In genomic region chr12:104276192-104277131, GRCh38 we compare ENCODE assay signal across 8 cellular contexts. TPM values are rescaled to one million over a fixed set of nuclear protein-coding genes. Genes with fewer than 3 reads are reported as not detected.
A peak's percentile ranks its signal among the peaks of the same experiment; 100 is the strongest.
DNase-seq lines count a peak whose midpoint lies in the region; ATAC-seq and TF ChIP-seq lines count a peak whose summit lies in the region.

No MANE protein-coding gene starts in this region.

- POLR2A ChIA-PET in OCI-LY7 (lab: Charles Lee) = interaction anchor here (0.6 to 5.1 kb wide), 10 partner anchors 10 to 812 kb away, joined by 3 to 72 read pairs (median 4); partner anchors contain the start of gene EID3

- H3K27ac Mint-ChIP-seq in activated naive CD4-positive, alpha-beta T cell treated with anti-CD3 and anti-CD28 coated beads, Interleukin-2, amount 50 U/mL, for 24 hours = peak overlapping the region; percentile 0

- TF ChIP-seq CTCF in OCI-LY7 (conservative IDR thresholded peaks at IDR 0.05; ENCODE audit: low read length) = no peak

- no peaks in the 10 kb centered on the region for H4K20me1 ChIP-seq in OCI-LY7 (ENCODE audit: insufficient read depth, low read length)

- peak overlapping the region; percentile 91 for H3K4me2 ChIP-seq in OCI-LY7 (ENCODE audit: low read length)

- no peaks in the 10 kb centered on the region for H3K27me3 Mint-ChIP-seq in activated naive CD4-positive, alpha-beta T cell treated with anti-CD3 and anti-CD28 coated beads, Interleukin-2, amount 50 U/mL, for 24 hours

- H3K9me2 ChIP-seq in OCI-LY7 (ENCODE audit: insufficient read depth, low read length) = no peaks in the 10 kb centered on the region

- in situ Hi-C loops in KBM-7 (cut with MboI; ENCODE audit: low pct_unique_long_range_greater_than_20kb, low sequenced_read_pairs) = no loop called here

- H2AFZ ChIP-seq in OCI-LY7 (ENCODE audit: low read length) = peak overlapping the region; percentile 97

- no peaks in the 10 kb centered on the region for H3K9me3 Mint-ChIP-seq in activated naive CD4-positive, alpha-beta T cell treated with anti-CD3 and anti-CD28 coated beads, Interleukin-2, amount 50 U/mL, for 24 hours

- no peaks in the 10 kb centered on the region for H3K36me3 ChIP-seq in OCI-LY7 (ENCODE audit: insufficient read depth, low read length)

- peak overlapping the region; percentile 59 for H3K27ac ChIP-seq in OCI-LY7 (ENCODE audit: low read depth, low read length, poor library complexity, severe bottlenecking)

- CTCF ChIA-PET in OCI-LY7 (lab: Charles Lee; ENCODE audit: unreplicated experiment) = interaction anchor here (0.9 to 1.4 kb wide), 3 partner anchors 8 to 13 kb away, joined by 3 to 7 read pairs (median 4); no protein-coding TSS in a partner anchor

- BruUV-seq in OCI-LY7 (replicated peaks; lab: Mats Ljungman, UMichigan) = no TSS peak

- DNase-seq in activated naive CD4-positive, alpha-beta T cell treated with anti-CD3 and anti-CD28 coated beads, Interleukin-2, amount 50 U/mL, for 16 hours = no peak
- DNase-seq in OCI-LY7 (ENCODE audit: low spot score) (peak; percentile 65), left ventricle myocardium superior (no peak), activated gamma-delta T cell treated with Interleukin-2 at 50 U/mL for 16 hours (no peak), KBM-7 (no peak)

- peak overlapping the region; percentile 62 for H3K4me3 ChIP-seq in OCI-LY7 (ENCODE audit: low read depth, low read length, poor library complexity, severe bottlenecking)

- peak; percentile 66 for ATAC-seq in HG03442 (IDR thresholded peaks at IDR 0.05; ENCODE audit: unreplicated experiment)
- ATAC-seq in left ventricle myocardium superior = peak; percentile 61
- no peak for ATAC-seq in HG03457 (IDR thresholded peaks at IDR 0.05; ENCODE audit: unreplicated experiment)

- no peaks in the 10 kb centered on the region for H3K9me3 ChIP-seq in OCI-LY7 (ENCODE audit: low read length)

- no peaks in the 10 kb centered on the region for H3K79me2 ChIP-seq in OCI-LY7 (ENCODE audit: insufficient read depth, low read depth, low read length)

- peaks cover 23% of the 10 kb centered on the region for H3K4me1 Mint-ChIP-seq in activated naive CD4-positive, alpha-beta T cell treated with anti-CD3 and anti-CD28 coated beads, Interleukin-2, amount 50 U/mL, for 24 hours

- peaks cover 18% of the 10 kb centered on the region for H3K4me1 ChIP-seq in OCI-LY7 (ENCODE audit: insufficient read depth, low read length, poor library complexity, severe bottlenecking)

- intact Hi-C loops in OCI-LY7 (cut with micrococcal nuclease; ENCODE audit: unreplicated experiment) = no loop called here
- intact Hi-C loops in left ventricle myocardium superior (cut with micrococcal nuclease) = no loop called here

- no peak overlapping the region for H3K4me3 Mint-ChIP-seq in activated naive CD4-positive, alpha-beta T cell treated with anti-CD3 and anti-CD28 coated beads, Interleukin-2, amount 50 U/mL, for 24 hours

- H3K36me3 Mint-ChIP-seq in activated naive CD4-positive, alpha-beta T cell treated with anti-CD3 and anti-CD28 coated beads, Interleukin-2, amount 50 U/mL, for 24 hours = peaks cover 3% of the 10 kb centered on the region

RNA-seq across cellular contexts. Expression of gene EID3, which starts 27.1 kb away (rescaled TPM):
- total RNA-seq in OCI-LY7 (2014; rRNA removed; shearing (Covaris generic)) = 7.2 and 8.2 TPM in 2 replicates
- total RNA-seq in OCI-LY7 (2022) (5.1 and 5.5 TPM in 2 replicates), left ventricle myocardium superior (0.97 TPM)
